ENCODE assay signal across 1 cellular context in the genomic region with DNA sequence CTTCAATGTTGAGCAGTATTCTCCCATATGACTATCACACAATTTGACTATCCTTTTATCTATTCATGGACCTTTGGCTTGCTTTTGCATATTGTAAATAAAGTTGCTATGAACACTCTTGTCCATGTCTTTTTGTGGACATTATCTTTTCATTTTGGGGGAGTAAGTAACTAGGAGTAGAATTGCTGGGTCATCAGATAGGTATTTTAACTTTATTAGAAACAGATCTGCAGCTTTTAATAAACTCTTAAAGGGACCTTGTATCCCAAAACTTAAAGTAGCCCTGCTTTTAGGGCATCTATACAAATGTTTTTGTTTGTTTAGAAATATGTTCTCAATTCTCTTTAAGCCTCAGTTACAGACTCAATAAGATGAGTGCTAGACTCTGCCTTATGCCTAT.
TF ChIP-seq lines count a peak whose summit lies in the region.

No MANE protein-coding gene starts in this region.

TF ChIP-seq in SK-N-SH treated with all-trans-retinoic acid at 6 μM for 48 hours, 23 proteins besides CTCF, POLR2A, EP300 and RAD21 (continued from another document):
- no peak for TF ChIP-seq ARNTL (CRISPR knock-in tag; IDR thresholded peaks at IDR 0.05; ENCODE audit: borderline replicate concordance, low read depth)
